In the genomic region with DNA sequence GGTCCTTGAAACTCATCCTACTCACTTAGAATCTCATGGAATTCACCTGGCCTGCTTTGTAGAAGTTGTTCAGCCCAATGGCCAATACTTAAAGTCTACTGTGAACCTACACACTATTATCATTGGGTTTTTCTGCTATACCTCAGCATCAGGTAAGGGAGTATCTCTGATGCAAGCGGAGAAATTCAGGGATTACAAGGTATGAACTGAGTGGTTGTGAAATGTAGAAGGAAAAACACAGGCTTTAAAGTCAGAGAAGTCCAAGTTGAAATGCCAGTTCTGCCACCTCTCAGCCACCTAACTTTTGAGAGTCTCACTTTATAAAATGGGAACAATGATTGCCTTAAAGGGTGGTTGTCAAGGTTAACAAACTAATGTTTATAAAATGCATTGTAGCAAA, we compare ENCODE assay signal across 27 cellular contexts. TPM values are rescaled to one million over a fixed set of nuclear protein-coding genes. Genes with fewer than 3 reads are reported as not detected.
DNase-seq lines count a peak whose midpoint lies in the region; ATAC-seq, FAIRE-seq and TF ChIP-seq lines count a peak whose summit lies in the region.
"Had no signal": no experiment of that assay in that cellular context is flagged by ENCODE, and none has a peak within 500 bp of the region (broad histone marks: within the 10 kb centered on the region; RNA-seq: fewer than 3 reads in every experiment).

No MANE protein-coding gene starts in this region.

- H3K36me3 Mint-ChIP-seq in activated CD4-positive, alpha-beta T cell treated with anti-CD3 and anti-CD28 coated beads, Interleukin-2, amount 10 ng/mL, durations not matched to agents 24 days and 14 days (ENCODE audit: low read depth) = no peaks in the 10 kb centered on the region
- H3K36me3 Mint-ChIP-seq: CD14-positive monocyte; CD4-positive, alpha-beta memory T cell; CD4-positive, CD25-positive, alpha-beta regulatory T cell; CD8-positive, alpha-beta memory T cell had no signal

- H3K27ac Mint-ChIP-seq in activated CD4-positive, alpha-beta T cell treated with anti-CD3 and anti-CD28 coated beads, Interleukin-2, amount 10 ng/mL, durations not matched to agents 24 days and 14 days = no peak overlapping the region
- H3K27ac Mint-ChIP-seq: CD14-positive monocyte; CD4-positive, alpha-beta memory T cell; CD4-positive, CD25-positive, alpha-beta regulatory T cell; CD8-positive, alpha-beta memory T cell had no signal

- H3K36me3 ChIP-seq in left lung = peaks cover 0 to 11% of the 10 kb centered on the region in 2 donors
- no peaks in the 10 kb centered on the region for H3K36me3 ChIP-seq in WERI-Rb-1
- H3K36me3 ChIP-seq: BE2C, BLaER1 had no signal

- no peaks in the 10 kb centered on the region for H3K4me1 ChIP-seq in left lung
- H3K4me1 ChIP-seq: BE2C, BLaER1 had no signal

- FAIRE-seq in GM19239 (lab: Jason Lieb, UNC) = no peak
- FAIRE-seq: GM12878, GM12892, GM18507 had no signal

- intact Hi-C loops in activated CD4-positive, alpha-beta T cell treated with anti-CD3 and anti-CD28 coated beads, Interleukin-2, amount 10 ng/mL, durations not matched to agents 24 days and 14 days (cut with micrococcal nuclease) = no loop called here
- intact Hi-C loops in left lung (cut with DNase I) = no loop called here

- DNase-seq in activated CD4-positive, alpha-beta T cell treated with anti-CD3 and anti-CD28 coated beads, Interleukin-2, amount 10 ng/mL, durations not matched to agents 24 days and 14 days = peak; percentile 15
- no peak for DNase-seq in activated CD4-positive, alpha-beta T cell treated with anti-CD3 and anti-CD28 coated beads, Interleukin-2, amount 50 U/mL, for 48 hours
- DNase-seq in epithelial cell of esophagus (ENCODE audit: low read depth) (peak; percentile 29), left lung (no peak), GM19239 (ENCODE audit: insufficient read length, low spot score) (no peak), WERI-Rb-1 (no peak)
- DNase-seq: ACHN; BE2C; C1 segment of cervical spinal cord; CD4-positive, alpha-beta memory T cell; CD4-positive, CD25-positive, alpha-beta regulatory T cell; CD8-positive, alpha-beta memory T cell; COR-L47; DMS 273 treated with DMSO at 0.1 percent for 48 hours; DMS153; DMS53; DMS79; DND-41; EL; GDM1 had no signal

- H3K9me3 Mint-ChIP-seq in activated CD4-positive, alpha-beta T cell treated with anti-CD3 and anti-CD28 coated beads, Interleukin-2, amount 10 ng/mL, durations not matched to agents 24 days and 14 days = no peaks in the 10 kb centered on the region
- H3K9me3 Mint-ChIP-seq: CD14-positive monocyte; CD4-positive, alpha-beta memory T cell; CD8-positive, alpha-beta memory T cell had no signal

- H3K27me3 ChIP-seq in left lung = no peaks in the 10 kb centered on the region
- H3K27me3 ChIP-seq in WERI-Rb-1 (ENCODE audit: insufficient read depth, low read depth, severe bottlenecking) = no peaks in the 10 kb centered on the region
- H3K27me3 ChIP-seq: BE2C, BLaER1 had no signal

- no peaks in the 10 kb centered on the region for H3K27me3 Mint-ChIP-seq in activated CD4-positive, alpha-beta T cell treated with anti-CD3 and anti-CD28 coated beads, Interleukin-2, amount 10 ng/mL, durations not matched to agents 24 days and 14 days

- no peaks in the 10 kb centered on the region for H3K9me3 ChIP-seq in left lung
- H3K9me3 ChIP-seq in WERI-Rb-1 (ENCODE audit: severe bottlenecking) = no peaks in the 10 kb centered on the region
- H3K9me3 ChIP-seq: BE2C, BLaER1 had no signal

- no peaks in the 10 kb centered on the region for H3K4me1 Mint-ChIP-seq in activated CD4-positive, alpha-beta T cell treated with anti-CD3 and anti-CD28 coated beads, Interleukin-2, amount 10 ng/mL, durations not matched to agents 24 days and 14 days
- H3K4me1 Mint-ChIP-seq: CD14-positive monocyte; CD4-positive, alpha-beta memory T cell; CD4-positive, CD25-positive, alpha-beta regulatory T cell; CD8-positive, alpha-beta memory T cell had no signal

- TF ChIP-seq CTCF in epithelial cell of esophagus (IDR thresholded peaks at IDR 0.05; ENCODE audit: insufficient read depth, low read depth, low read length, missing control alignments) = no peak
- no peak for TF ChIP-seq CTCF in left lung (IDR thresholded peaks at IDR 0.05)
- TF ChIP-seq CTCF in WERI-Rb-1 (IDR thresholded peaks at IDR 0.05; ENCODE audit: low read depth, low read length) = no peak

- no peak overlapping the region for H3K4me3 ChIP-seq in epithelial cell of esophagus (ENCODE audit: low read length)
- H3K4me3 ChIP-seq in left lung = no peak overlapping the region
- no peak overlapping the region for H3K4me3 ChIP-seq in WERI-Rb-1 (ENCODE audit: low read depth, low read length)
- H3K4me3 ChIP-seq: BLaER1, GM12878 had no signal

- ATAC-seq in left lung (peak; percentile 58), GM19351 (IDR thresholded peaks at IDR 0.05; ENCODE audit: unreplicated experiment) (no peak)
- ATAC-seq: GM12878 had no signal

- no peak overlapping the region for H3K4me3 Mint-ChIP-seq in activated CD4-positive, alpha-beta T cell treated with anti-CD3 and anti-CD28 coated beads, Interleukin-2, amount 10 ng/mL, durations not matched to agents 24 days and 14 days
- H3K4me3 Mint-ChIP-seq: CD14-positive monocyte; CD4-positive, alpha-beta memory T cell; CD4-positive, CD25-positive, alpha-beta regulatory T cell; CD8-positive, alpha-beta memory T cell had no signal

- H3K27ac ChIP-seq in left lung = no peak overlapping the region
- H3K27ac ChIP-seq in WERI-Rb-1 = no peak overlapping the region
- H3K27ac ChIP-seq: 22Rv1, BLaER1 had no signal

RNA-seq across cellular contexts. Expression of gene COX11, which starts 31.0 kb away (rescaled TPM):
- 46.1 and 48.2 TPM in 2 replicates for total RNA-seq in activated CD4-positive, alpha-beta T cell treated with anti-CD3 and anti-CD28 coated beads, Interleukin-2, amount 10 ng/mL, durations not matched to agents 24 days and 14 days
- 10 to 100 TPM; 39.0 to 44.3 TPM for total RNA-seq in left lung

RNA-seq across cellular contexts. Expression of gene STXBP4, which starts 31.1 kb away (rescaled TPM):
- total RNA-seq in activated CD4-positive, alpha-beta T cell treated with anti-CD3 and anti-CD28 coated beads, Interleukin-2, amount 10 ng/mL, durations not matched to agents 24 days and 14 days = 8.2 and 9.2 TPM in 2 replicates
- total RNA-seq in left lung = 10 to 100 TPM; 15.7 to 22.0 TPM

RNA-seq across cellular contexts. Expression of gene TOM1L1, which starts 36.8 kb away (rescaled TPM):
- 0.45 and 0.56 TPM in 2 replicates for total RNA-seq in activated CD4-positive, alpha-beta T cell treated with anti-CD3 and anti-CD28 coated beads, Interleukin-2, amount 10 ng/mL, durations not matched to agents 24 days and 14 days
- total RNA-seq in left lung = 10 to 100 TPM; 33.8 to 41.5 TPM
- total RNA-seq: CD4-positive, CD25-positive, alpha-beta regulatory T cell had no signal

Comparison
In these comparisons a context has a peak if more than half of its experiments do, and no peak if none do; other contexts are left out.
1. DNase-seq: peak in activated CD4-positive, alpha-beta T cell treated with anti-CD3 and anti-CD28 coated beads, Interleukin-2, amount 10 ng/mL, durations not matched to agents 24 days and 14 days (single experiment) and epithelial cell of esophagus (single experiment); none in activated CD4-positive, alpha-beta T cell treated with anti-CD3 and anti-CD28 coated beads, Interleukin-2, amount 50 U/mL, for 48 hours (0 of 2), left lung (0 of 2), GM19239 (single experiment) and WERI-Rb-1 (single experiment).
2. RNA of gene TOM1L1, which starts 36.8 kb away (total RNA-seq): 33.8 to 41.5 TPM in left lung; 0.45 to 0.56 TPM in activated CD4-positive, alpha-beta T cell treated with anti-CD3 and anti-CD28 coated beads, Interleukin-2, amount 10 ng/mL, durations not matched to agents 24 days and 14 days; every median in the first group is over 10 times any median in the second.